20 cellular contexts compared by ENCODE assay signal in the genomic region with DNA sequence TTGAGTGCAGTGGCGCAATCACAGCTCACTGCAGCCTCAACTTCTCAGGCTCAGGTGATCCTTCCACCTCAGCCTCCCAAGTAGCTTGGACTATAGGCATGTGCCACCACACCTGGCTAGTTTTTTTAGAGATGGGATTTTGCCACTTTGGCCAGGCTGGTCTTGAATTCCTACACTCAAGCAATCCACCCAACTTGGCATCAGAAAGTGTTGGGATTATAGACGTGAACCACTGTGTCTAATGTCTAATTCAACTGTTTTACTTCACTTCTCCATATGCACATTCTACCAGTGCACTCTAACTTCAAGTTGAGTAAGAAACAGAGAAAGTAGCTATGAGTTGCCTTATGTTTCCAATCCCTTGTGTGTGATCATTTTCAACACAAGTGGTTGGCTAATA. TPM values are rescaled to one million over a fixed set of nuclear protein-coding genes. Genes with fewer than 3 reads are reported as not detected.
DNase-seq lines count a peak whose midpoint lies in the region; ATAC-seq and TF ChIP-seq lines count a peak whose summit lies in the region.
"Had no signal": no experiment of that assay in that cellular context is flagged by ENCODE, and none has a peak within 500 bp of the region (broad histone marks: within the 10 kb centered on the region; RNA-seq: fewer than 3 reads in every experiment).

No MANE protein-coding gene starts in this region.

- DNase-seq in activated naive CD8-positive, alpha-beta T cell treated with anti-CD3 and anti-CD28 coated beads, Interleukin-2, amount 10 ng/mL, durations not matched to agents 7 days and 5 days = no peak
- no peak for DNase-seq in activated naive CD8-positive, alpha-beta T cell treated with anti-CD3 and anti-CD28 coated beads, Interleukin-2, amount 50 U/mL, for 24 hours
- DNase-seq in NOMO-1 (lab: John Stamatoyannopoulos, UW; ENCODE audit: unreplicated experiment in 2 of 2) (peak; percentile 0 to 58), uterus (no peak)
- DNase-seq in activated CD4-positive, alpha-beta memory T cell treated with anti-CD3 and anti-CD28 coated beads for 36 hours = no peak
- DNase-seq: 8988T; C1 segment of cervical spinal cord; CD8-positive, alpha-beta T cell; GM23248; H9; HFFc6; KBM-7; NCI-H1417; NCI-H1694 treated with DMSO at 0.1 percent for 48 hours; NCI-H2081 treated with DMSO at 0.1 percent for 48 hours; NCI-H2171 treated with DMSO at 0.1 percent for 48 hours; NCI-H526; Peyer's patch had no signal

- CTCF ChIA-PET in activated CD4-positive, alpha-beta memory T cell treated with anti-CD3 and anti-CD28 coated beads for 36 hours (lab: Charles Lee) = no interaction called here

- H3K9me3 Mint-ChIP-seq in activated naive CD8-positive, alpha-beta T cell treated with anti-CD3 and anti-CD28 coated beads, Interleukin-2, amount 10 ng/mL, durations not matched to agents 7 days and 5 days = peaks cover 2% of the 10 kb centered on the region
- H3K9me3 Mint-ChIP-seq in activated naive CD8-positive, alpha-beta T cell treated with anti-CD3 and anti-CD28 coated beads, Interleukin-2, amount 50 U/mL, for 24 hours = peaks cover 5% of the 10 kb centered on the region
- H3K9me3 Mint-ChIP-seq in activated T-helper 17 cell treated with anti-CD3 and anti-CD28 coated beads, Interleukin-2, amount 50 U/mL, for 72 hours = peaks cover 4% of the 10 kb centered on the region
- H3K9me3 Mint-ChIP-seq in activated CD4-positive, alpha-beta memory T cell treated with anti-CD3 and anti-CD28 coated beads for 36 hours = no peaks in the 10 kb centered on the region
- H3K9me3 Mint-ChIP-seq: CD8-positive, alpha-beta T cell; H9; HFFc6 had no signal

- H3K4me1 Mint-ChIP-seq in activated naive CD8-positive, alpha-beta T cell treated with anti-CD3 and anti-CD28 coated beads, Interleukin-2, amount 10 ng/mL, durations not matched to agents 7 days and 5 days = peaks cover 2% of the 10 kb centered on the region
- H3K4me1 Mint-ChIP-seq in activated naive CD8-positive, alpha-beta T cell treated with anti-CD3 and anti-CD28 coated beads, Interleukin-2, amount 50 U/mL, for 24 hours = no peaks in the 10 kb centered on the region
- peaks cover 26% of the 10 kb centered on the region for H3K4me1 Mint-ChIP-seq in activated T-helper 17 cell treated with anti-CD3 and anti-CD28 coated beads, Interleukin-2, amount 50 U/mL, for 72 hours
- H3K4me1 Mint-ChIP-seq in activated CD4-positive, alpha-beta memory T cell treated with anti-CD3 and anti-CD28 coated beads for 36 hours (ENCODE audit: low read depth) = peaks cover 9% of the 10 kb centered on the region

- no peak for TF ChIP-seq POLR2A in uterus (IDR thresholded peaks at IDR 0.05)

- no peak overlapping the region for H3K4me3 ChIP-seq in uterus
- H3K4me3 ChIP-seq: GM23248, Peyer's patch had no signal

- H3K27me3 Mint-ChIP-seq in activated naive CD8-positive, alpha-beta T cell treated with anti-CD3 and anti-CD28 coated beads, Interleukin-2, amount 10 ng/mL, durations not matched to agents 7 days and 5 days = no peaks in the 10 kb centered on the region
- H3K27me3 Mint-ChIP-seq in activated naive CD8-positive, alpha-beta T cell treated with anti-CD3 and anti-CD28 coated beads, Interleukin-2, amount 50 U/mL, for 24 hours = no peaks in the 10 kb centered on the region
- H3K27me3 Mint-ChIP-seq in activated T-helper 17 cell treated with anti-CD3 and anti-CD28 coated beads, Interleukin-2, amount 50 U/mL, for 72 hours = no peaks in the 10 kb centered on the region
- no peaks in the 10 kb centered on the region for H3K27me3 Mint-ChIP-seq in activated CD4-positive, alpha-beta memory T cell treated with anti-CD3 and anti-CD28 coated beads for 36 hours

- peaks cover 52% of the 10 kb centered on the region for H3K36me3 Mint-ChIP-seq in activated naive CD8-positive, alpha-beta T cell treated with anti-CD3 and anti-CD28 coated beads, Interleukin-2, amount 10 ng/mL, durations not matched to agents 7 days and 5 days
- peaks cover 44% of the 10 kb centered on the region for H3K36me3 Mint-ChIP-seq in activated naive CD8-positive, alpha-beta T cell treated with anti-CD3 and anti-CD28 coated beads, Interleukin-2, amount 50 U/mL, for 24 hours (ENCODE audit: low read depth)
- H3K36me3 Mint-ChIP-seq in activated T-helper 17 cell treated with anti-CD3 and anti-CD28 coated beads, Interleukin-2, amount 50 U/mL, for 72 hours (ENCODE audit: low read depth) = peaks cover 50% of the 10 kb centered on the region
- peaks cover 48% of the 10 kb centered on the region for H3K36me3 Mint-ChIP-seq in activated CD4-positive, alpha-beta memory T cell treated with anti-CD3 and anti-CD28 coated beads for 36 hours

- H3K4me3 Mint-ChIP-seq in activated naive CD8-positive, alpha-beta T cell treated with anti-CD3 and anti-CD28 coated beads, Interleukin-2, amount 10 ng/mL, durations not matched to agents 7 days and 5 days = no peak overlapping the region
- no peak overlapping the region for H3K4me3 Mint-ChIP-seq in activated naive CD8-positive, alpha-beta T cell treated with anti-CD3 and anti-CD28 coated beads, Interleukin-2, amount 50 U/mL, for 24 hours
- no peak overlapping the region for H3K4me3 Mint-ChIP-seq in activated T-helper 17 cell treated with anti-CD3 and anti-CD28 coated beads, Interleukin-2, amount 50 U/mL, for 72 hours
- no peak overlapping the region for H3K4me3 Mint-ChIP-seq in activated CD4-positive, alpha-beta memory T cell treated with anti-CD3 and anti-CD28 coated beads for 36 hours
- H3K4me3 Mint-ChIP-seq: CD8-positive, alpha-beta T cell; H9; HFFc6 had no signal

- no peaks in the 10 kb centered on the region for H3K27me3 ChIP-seq in uterus
- H3K27me3 ChIP-seq: Peyer's patch had no signal

- intact Hi-C loops in activated CD4-positive, alpha-beta memory T cell treated with anti-CD3 and anti-CD28 coated beads for 36 hours (cut with micrococcal nuclease) = no loop called here
- intact Hi-C loops in uterus (cut with DNase I; ENCODE audit: low total_unique reads) = no loop called here

- peak overlapping the region; percentile 24 for H3K27ac Mint-ChIP-seq in activated naive CD8-positive, alpha-beta T cell treated with anti-CD3 and anti-CD28 coated beads, Interleukin-2, amount 10 ng/mL, durations not matched to agents 7 days and 5 days
- H3K27ac Mint-ChIP-seq in activated naive CD8-positive, alpha-beta T cell treated with anti-CD3 and anti-CD28 coated beads, Interleukin-2, amount 50 U/mL, for 24 hours = no peak overlapping the region
- peak overlapping the region; percentile 84 for H3K27ac Mint-ChIP-seq in activated T-helper 17 cell treated with anti-CD3 and anti-CD28 coated beads, Interleukin-2, amount 50 U/mL, for 72 hours
- H3K27ac Mint-ChIP-seq in activated CD4-positive, alpha-beta memory T cell treated with anti-CD3 and anti-CD28 coated beads for 36 hours = no peak overlapping the region
- H3K27ac Mint-ChIP-seq: H9, HFFc6 had no signal

- H3K36me3 ChIP-seq in uterus = no peaks in the 10 kb centered on the region

- no peaks in the 10 kb centered on the region for H3K9me3 ChIP-seq in uterus
- H3K9me3 ChIP-seq: Peyer's patch had no signal

- no peak overlapping the region for H3K27ac ChIP-seq in uterus
- H3K27ac ChIP-seq: GM23248, Peyer's patch had no signal

- ATAC-seq in activated naive CD8-positive, alpha-beta T cell treated with anti-CD3 and anti-CD28 coated beads, Interleukin-2, amount 10 ng/mL, durations not matched to agents 7 days and 5 days (ENCODE audit: low read depth) = no peak
- ATAC-seq in activated naive CD8-positive, alpha-beta T cell treated with anti-CD3 and anti-CD28 coated beads, Interleukin-2, amount 50 U/mL, for 24 hours = no peak
- no peak for ATAC-seq in activated T-helper 17 cell treated with anti-CD3 and anti-CD28 coated beads, Interleukin-2, amount 50 U/mL, for 72 hours (replicated peaks)
- ATAC-seq in esophagus mucosa = no peak
- ATAC-seq: CD8-positive, alpha-beta T cell had no signal

- H3K4me1 ChIP-seq in uterus = no peaks in the 10 kb centered on the region
- H3K4me1 ChIP-seq: Peyer's patch had no signal

- POLR2A ChIA-PET in activated naive CD8-positive, alpha-beta T cell treated with anti-CD3 and anti-CD28 coated beads, Interleukin-2, amount 10 ng/mL, durations not matched to agents 7 days and 5 days (lab: Charles Lee) = no interaction called here
- POLR2A ChIA-PET in activated CD4-positive, alpha-beta memory T cell treated with anti-CD3 and anti-CD28 coated beads for 36 hours (lab: Charles Lee) = no interaction called here

- TF ChIP-seq CTCF in uterus (IDR thresholded peaks at IDR 0.05) = no peak

RNA-seq across cellular contexts. Expression of gene ZNF337, which starts 24.0 kb away (rescaled TPM):
- total RNA-seq in activated naive CD8-positive, alpha-beta T cell treated with anti-CD3 and anti-CD28 coated beads, Interleukin-2, amount 10 ng/mL, durations not matched to agents 7 days and 5 days = 10 to 100 TPM; 25.3 to 26.6 TPM
- 10 to 100 TPM; 15.0 to 19.3 TPM for total RNA-seq in activated T-helper 17 cell treated with anti-CD3 and anti-CD28 coated beads, Interleukin-2, amount 50 U/mL, for 72 hours
- total RNA-seq in activated CD4-positive, alpha-beta memory T cell treated with anti-CD3 and anti-CD28 coated beads for 36 hours = 10 to 100 TPM; 12.1 to 12.5 TPM
- 10 to 100 TPM in 2 of 4 donors, 1 to 10 TPM in 2; 2.6 to 32.4 (median 19.0) TPM for total RNA-seq in uterus
- 5.7 TPM for total RNA-seq in esophagus mucosa

RNA-seq across cellular contexts. Expression of gene NANP, which starts 48.8 kb away (rescaled TPM):
- total RNA-seq in activated naive CD8-positive, alpha-beta T cell treated with anti-CD3 and anti-CD28 coated beads, Interleukin-2, amount 10 ng/mL, durations not matched to agents 7 days and 5 days = 1 to 10 TPM; 5.0 to 5.3 TPM
- total RNA-seq in activated T-helper 17 cell treated with anti-CD3 and anti-CD28 coated beads, Interleukin-2, amount 50 U/mL, for 72 hours = 1 to 10 TPM; 7.1 to 9.4 TPM
- total RNA-seq in activated CD4-positive, alpha-beta memory T cell treated with anti-CD3 and anti-CD28 coated beads for 36 hours = 1 to 10 TPM; 6.5 to 7.3 TPM
- total RNA-seq in uterus (10 to 100 TPM in 1 of 4 donors, 1 to 10 TPM in 2, under 1 TPM in 1; 0.88 to 10.9 (median 4.0) TPM), esophagus mucosa (2.7 TPM)

Comparison
In these comparisons a context has a peak if more than half of its experiments do, and no peak if none do; other contexts are left out.
1. H3K27ac Mint-ChIP-seq: peak in activated naive CD8-positive, alpha-beta T cell treated with anti-CD3 and anti-CD28 coated beads, Interleukin-2, amount 10 ng/mL, durations not matched to agents 7 days and 5 days (single experiment) and activated T-helper 17 cell treated with anti-CD3 and anti-CD28 coated beads, Interleukin-2, amount 50 U/mL, for 72 hours (single experiment); none in activated naive CD8-positive, alpha-beta T cell treated with anti-CD3 and anti-CD28 coated beads, Interleukin-2, amount 50 U/mL, for 24 hours (single experiment) and activated CD4-positive, alpha-beta memory T cell treated with anti-CD3 and anti-CD28 coated beads for 36 hours (single experiment).
2. DNase-seq: peak in NOMO-1 (2 of 2); none in activated naive CD8-positive, alpha-beta T cell treated with anti-CD3 and anti-CD28 coated beads, Interleukin-2, amount 10 ng/mL, durations not matched to agents 7 days and 5 days (single experiment), activated naive CD8-positive, alpha-beta T cell treated with anti-CD3 and anti-CD28 coated beads, Interleukin-2, amount 50 U/mL, for 24 hours (single experiment), activated CD4-positive, alpha-beta memory T cell treated with anti-CD3 and anti-CD28 coated beads for 36 hours (single experiment) and uterus (0 of 2).